ENCODE assay signal across 21 cellular contexts in genomic region chr18:25236736-25237135, GRCh38.
A peak's percentile ranks its signal among the peaks of the same experiment; 100 is the strongest.
DNase-seq lines count a peak whose midpoint lies in the region; ATAC-seq, FAIRE-seq and TF ChIP-seq lines count a peak whose summit lies in the region.
"Had no signal": no experiment of that assay in that cellular context is flagged by ENCODE, and none has a peak within 500 bp of the region (broad histone marks: within the 10 kb centered on the region; RNA-seq: fewer than 3 reads in every experiment).

No MANE protein-coding gene starts in this region.

- no peak for TF ChIP-seq CTCF in A549 (IDR thresholded peaks at IDR 0.05)
- TF ChIP-seq CTCF in IMR-90 (conservative IDR thresholded peaks at IDR 0.05; ENCODE audit: low read depth, low read length), result no peak
- no peak for TF ChIP-seq CTCF in H1 (IDR thresholded peaks at IDR 0.05; ENCODE audit: control extremely low read depth in 1 of 3, insufficient read depth in 1 of 3, low read depth in 1 of 3, low read length in 3 of 3)
- TF ChIP-seq CTCF in nephron progenitor cell (IDR thresholded peaks at IDR 0.05), result no peak

- DNase-seq in A549 (ENCODE audit: low read depth in 1 of 2, low spot score in 1 of 2) (no peak), IMR-90 (no peak), H1 (ENCODE audit: low read depth in 1 of 2, low spot score in 2 of 2) (no peak), nephron progenitor cell (no peak)
- DNase-seq: CD4-positive, alpha-beta T cell; CD8-positive, alpha-beta memory T cell; DMS 273 treated with DMSO at 0.1 percent for 48 hours; DMS79; EL; GDM1; GOT3; H7; HCEC 1CT had no signal

- no peak overlapping the region for H2BK5ac ChIP-seq in IMR-90 (ENCODE audit: low read depth, low read length, poor library complexity, severe bottlenecking)
- no peak overlapping the region for H2BK5ac ChIP-seq in H1 (ENCODE audit: low read depth, low read length)

- BruUV-seq in IMR-90 (replicated peaks; lab: Mats Ljungman, UMichigan), result no TSS peak

- TF ChIP-seq RAD21 in A549 (conservative IDR thresholded peaks at IDR 0.05 in 1 of 2, IDR thresholded peaks at IDR 0.05 in 1 of 2), result no peak
- no peak for TF ChIP-seq RAD21 in IMR-90 (IDR thresholded peaks at IDR 0.05; ENCODE audit: low read length)
- TF ChIP-seq RAD21 in H1 (IDR thresholded peaks at IDR 0.05 in 1 of 2, conservative IDR thresholded peaks at IDR 0.05 in 1 of 2; ENCODE audit: low read depth in 2 of 2, low read length in 2 of 2), result no peak

- H2BK120ac ChIP-seq in IMR-90 (ENCODE audit: low read depth, low read length) (no peak overlapping the region), H1 (replicated peaks; ENCODE audit: low read depth, low read length) (no peak overlapping the region)

- peaks cover 8% of the 10 kb centered on the region for H3K36me3 Mint-ChIP-seq in nephron progenitor cell (ENCODE audit: low read depth)
- H3K36me3 Mint-ChIP-seq: CD8-positive, alpha-beta memory T cell had no signal

- H3K4me1 ChIP-seq in A549 (no peaks in the 10 kb centered on the region), IMR-90 (ENCODE audit: control insufficient read depth, insufficient read depth, low read length) (peaks cover 17% of the 10 kb centered on the region), H1 (replicated peaks in 1 of 4; ENCODE audit: control insufficient read depth in 3 of 4, insufficient read depth in 4 of 4, low read length in 3 of 4) (peaks cover 0 to 4% (median 2%) of the 10 kb centered on the region in 4 experiments; a peak in 1 of 7 replicates)
- H3K4me1 ChIP-seq: BLaER1 had no signal

- no peaks in the 10 kb centered on the region for H4K20me1 ChIP-seq in IMR-90 (ENCODE audit: insufficient read depth, low read length)
- no peaks in the 10 kb centered on the region for H4K20me1 ChIP-seq in H1 (replicated peaks in 1 of 2; ENCODE audit: control insufficient read depth in 1 of 2, insufficient read depth in 2 of 2, low read length in 2 of 2)
- H4K20me1 ChIP-seq: BLaER1 had no signal

- H3K27ac Mint-ChIP-seq in nephron progenitor cell, result peak overlapping the region; percentile 11
- H3K27ac Mint-ChIP-seq: B cell; CD4-positive, alpha-beta T cell; CD8-positive, alpha-beta memory T cell had no signal

- H3K27ac ChIP-seq in A549 (no peak overlapping the region), IMR-90 (ENCODE audit: insufficient read depth, low read length) (no peak overlapping the region), H1 (ENCODE audit: low read depth, low read length) (no peak overlapping the region)
- H3K27ac ChIP-seq: BLaER1, C4-2B had no signal

- no peak overlapping the region for H2BK15ac ChIP-seq in IMR-90 (ENCODE audit: low read depth, low read length)
- no peak overlapping the region for H2BK15ac ChIP-seq in H1 (ENCODE audit: low read length)

- no peak overlapping the region for H3K56ac ChIP-seq in IMR-90 (ENCODE audit: extremely low read depth, insufficient read depth, low read length)
- no peak overlapping the region for H3K56ac ChIP-seq in H1 (replicated peaks; ENCODE audit: insufficient read length, low read depth, low read length)

- peaks cover 13 to 33% of the 10 kb centered on the region in 2 experiments for H3K79me1 ChIP-seq in IMR-90 (ENCODE audit: low read depth in 1 of 2, low read length in 2 of 2)
- H3K79me1 ChIP-seq in H1 (ENCODE audit: low read depth, low read length), result no peaks in the 10 kb centered on the region

- no peaks in the 10 kb centered on the region for H3K79me2 ChIP-seq in H1 (ENCODE audit: control insufficient read depth in 1 of 2, insufficient read depth in 2 of 2, low read length in 2 of 2)

- no peak overlapping the region for H2AK5ac ChIP-seq in IMR-90 (ENCODE audit: low read depth, low read length)
- no peak overlapping the region for H2AK5ac ChIP-seq in H1 (ENCODE audit: low read depth, low read length)

- H3K14ac ChIP-seq in IMR-90 (replicated peaks; ENCODE audit: low read depth, low read length) (no peak overlapping the region), H1 (ENCODE audit: insufficient read length) (no peak overlapping the region)

- 20% methylated on average over 1 of the region's 1 CpG for WGBS in A549 (ENCODE audit: missing lambda C conversion rate)
- WGBS in IMR-90 (ENCODE audit: extremely low coverage in 2 of 2, insufficient read length in 1 of 2), 2 experiments, result no CpG with 5 or more reads among the region's 1 CpG
- WGBS in H1 (ENCODE audit: extremely low coverage in 1 of 2, insufficient coverage in 1 of 2, insufficient read length in 1 of 2, insufficient replicate concordance in 2 of 2, low coverage in 1 of 2, low lambda C conversion rate in 2 of 2, missing lambda C conversion rate in 1 of 2), 2 experiments, result 87% methylated on average over 1 of the region's 1 CpG; no CpG with 5 or more reads in 1 of the 2 experiments

- peaks cover 22% of the 10 kb centered on the region for H3K4me1 Mint-ChIP-seq in nephron progenitor cell
- H3K4me1 Mint-ChIP-seq: B cell; CD8-positive, alpha-beta memory T cell had no signal

- H3K23me2 ChIP-seq in H1 (ENCODE audit: low read depth, low read length), result no peaks in the 10 kb centered on the region

- in situ Hi-C loops in IMR-90 (cut with MboI; ENCODE audit: low sequenced_read_pairs), result no loop called here

- CTCF ChIA-PET in A549 (lab: Yijun Ruan, JAX) (no interaction called here), IMR-90 (lab: Yijun Ruan, JAX) (no interaction called here), H1 (lab: Charles Lee; ENCODE audit: partially characterized antibody) (interaction anchor here (1.3 kb wide), 1 partner anchor 13 kb away, joined by 4 read pairs; no protein-coding TSS in a partner anchor)

- TF ChIP-seq POLR2A in A549 (IDR thresholded peaks at IDR 0.05; ENCODE audit: low read length) (no peak), IMR-90 (IDR thresholded peaks at IDR 0.05; ENCODE audit: low read depth, low read length) (no peak), H1 (IDR thresholded peaks at IDR 0.05; ENCODE audit: control extremely low read depth in 1 of 2, low read depth in 2 of 2, low read length in 2 of 2) (no peak)

- no peak overlapping the region for H4K91ac ChIP-seq in IMR-90 (ENCODE audit: insufficient read depth, low read depth, low read length)
- H4K91ac ChIP-seq in H1 (replicated peaks; ENCODE audit: insufficient read length, low read length), result no peak overlapping the region

- no peaks in the 10 kb centered on the region for H3K36me3 ChIP-seq in IMR-90 (ENCODE audit: control insufficient read depth, insufficient read depth, low read length)
- H3K36me3 ChIP-seq in H1 (ENCODE audit: control insufficient read depth in 2 of 4, insufficient read depth in 4 of 4, low read length in 3 of 4), result no peaks in the 10 kb centered on the region
- H3K36me3 ChIP-seq: BLaER1 had no signal

- FAIRE-seq in A549 (lab: Jason Lieb, UNC) (no peak), H1 (lab: Jason Lieb, UNC) (no peak)
- FAIRE-seq: D721Med, GM12878 had no signal

- H4K8ac ChIP-seq in IMR-90 (ENCODE audit: low read depth in 2 of 2, low read length in 2 of 2) (no peak overlapping the region), H1 (ENCODE audit: extremely low read depth, insufficient read depth, low read length) (no peak overlapping the region)

- no peaks in the 10 kb centered on the region for H3K27me3 Mint-ChIP-seq in nephron progenitor cell (ENCODE audit: low read depth, poor library complexity)
- H3K27me3 Mint-ChIP-seq: B cell; CD4-positive, alpha-beta T cell; CD8-positive, alpha-beta memory T cell had no signal

- H2AK9ac ChIP-seq in IMR-90 (replicated peaks; ENCODE audit: low read depth, low read length, poor library complexity), result no peak overlapping the region

- H3K9me3 Mint-ChIP-seq in nephron progenitor cell, result no peaks in the 10 kb centered on the region
- H3K9me3 Mint-ChIP-seq: CD4-positive, alpha-beta T cell had no signal

- H4K5ac ChIP-seq in IMR-90 (ENCODE audit: low read depth, low read length) (no peak overlapping the region), H1 (ENCODE audit: insufficient read length, low read depth, low read length) (no peak overlapping the region)

- intact Hi-C loops in IMR-90 (cut with micrococcal nuclease), result no loop called here

- H3K9me1 ChIP-seq in IMR-90 (ENCODE audit: insufficient read depth, low read length), result peaks cover 4% of the 10 kb centered on the region; the same call in 1 of the 2 replicates

- POLR2A ChIA-PET in A549 (lab: Yijun Ruan, JAX) (no interaction called here), IMR-90 (lab: Charles Lee; ENCODE audit: unreplicated experiment) (no interaction called here), H1 (lab: Charles Lee; ENCODE audit: partially characterized antibody) (no interaction called here)

- H3K18ac ChIP-seq in IMR-90 (ENCODE audit: low read depth, low read length), result no peak overlapping the region
- no peak overlapping the region for H3K18ac ChIP-seq in H1 (ENCODE audit: extremely low read depth, low read length)

- H3K4me3 ChIP-seq in A549 (no peak overlapping the region), IMR-90 (ENCODE audit: insufficient read depth, low read depth, low read length) (no peak overlapping the region), H1 (ENCODE audit: extremely low read depth in 1 of 4, insufficient read depth in 2 of 4, low read depth in 3 of 4, low read length in 4 of 4) (no peak overlapping the region)
- H3K4me3 ChIP-seq: BLaER1, GM12878 had no signal

- no peak overlapping the region for H2BK20ac ChIP-seq in IMR-90 (ENCODE audit: low read depth, low read length)
- H2BK20ac ChIP-seq in H1 (ENCODE audit: low read length), result no peak overlapping the region

- no peaks in the 10 kb centered on the region for H3K27me3 ChIP-seq in IMR-90 (ENCODE audit: control insufficient read depth, insufficient read depth, low read length)
- H3K27me3 ChIP-seq in H1 (replicated peaks in 1 of 4; ENCODE audit: control insufficient read depth in 3 of 4, extremely low read depth in 1 of 4, insufficient read depth in 3 of 4, low read length in 3 of 4), result no peaks in the 10 kb centered on the region
- H3K27me3 ChIP-seq: BLaER1 had no signal

- H3K4me2 ChIP-seq in A549 (no peak overlapping the region), IMR-90 (ENCODE audit: low read depth, low read length) (no peak overlapping the region), H1 (ENCODE audit: insufficient read depth in 1 of 2, low read depth in 2 of 2, low read length in 2 of 2) (no peak overlapping the region)
- H3K4me2 ChIP-seq: BLaER1 had no signal

- H3K9me3 ChIP-seq in A549, result no peaks in the 10 kb centered on the region
- no peaks in the 10 kb centered on the region for H3K9me3 ChIP-seq in IMR-90 (ENCODE audit: control insufficient read depth, insufficient read depth, low read length)
- no peaks in the 10 kb centered on the region for H3K9me3 ChIP-seq in H1 (ENCODE audit: insufficient read depth in 2 of 2, low read depth in 1 of 2, low read length in 1 of 2)
- H3K9me3 ChIP-seq: BLaER1 had no signal

- H2AFZ ChIP-seq in IMR-90 (replicated peaks; ENCODE audit: low read length, poor library complexity) (no peak overlapping the region), H1 (ENCODE audit: low read length) (no peak overlapping the region)

- dilution Hi-C loops in IMR-90 (cut with HindIII; ENCODE audit: low sequenced_read_pairs, unreplicated experiment), result no loop called here

- H3K4ac ChIP-seq in IMR-90 (ENCODE audit: low read depth, low read length) (no peak overlapping the region), H1 (replicated peaks; ENCODE audit: insufficient read length, low read depth, low read length) (no peak overlapping the region)

- no peak overlapping the region for H2BK12ac ChIP-seq in H1 (ENCODE audit: low read depth, low read length)

- TF ChIP-seq EP300 in A549 (IDR thresholded peaks at IDR 0.05) (no peak), H1 (IDR thresholded peaks at IDR 0.05; ENCODE audit: borderline replicate concordance in 1 of 2, low read depth in 2 of 2, low read length in 2 of 2) (no peak)

- no peak overlapping the region for H3K9ac ChIP-seq in IMR-90 (ENCODE audit: low read depth, low read length)
- H3K9ac ChIP-seq in H1 (replicated peaks in 1 of 4; ENCODE audit: extremely low read depth in 1 of 4, low read depth in 3 of 4, low read length in 3 of 4), result no peak overlapping the region
- H3K9ac ChIP-seq: BLaER1 had no signal

- no peak overlapping the region for H3K4me3 Mint-ChIP-seq in nephron progenitor cell
- H3K4me3 Mint-ChIP-seq: B cell; CD4-positive, alpha-beta T cell; CD8-positive, alpha-beta memory T cell had no signal

- ATAC-seq in A549 (no peak), IMR-90 (ENCODE audit: low read depth) (no peak), GM21723 (IDR thresholded peaks at IDR 0.05; ENCODE audit: unreplicated experiment) (no peak), HG02623 (IDR thresholded peaks at IDR 0.05; ENCODE audit: unreplicated experiment) (no peak), GM19035 (IDR thresholded peaks at IDR 0.05; ENCODE audit: unreplicated experiment) (no peak)
- ATAC-seq: GM12878 had no signal

- H3K23ac ChIP-seq in IMR-90 (ENCODE audit: low read depth, low read length), result no peak overlapping the region
- no peak overlapping the region for H3K23ac ChIP-seq in H1 (ENCODE audit: insufficient read length)

Comparison
In these comparisons a context has a peak if more than half of its experiments do, and no peak if none do; other contexts are left out.
1. Of the 18 proteins assayed by ChIP-seq in both H1 and A549: peak only in H1: none; only in A549: none; in both: MAFK; in neither: 17.